3 cellular contexts compared by ENCODE assay signal in genomic region chr4:8392591-8393190, GRCh38.
TF ChIP-seq lines count a peak whose summit lies in the region.

No MANE protein-coding gene starts in this region.

TF ChIP-seq in SK-N-SH, 30 proteins besides CTCF, POLR2A, EP300 and RAD21:
- TF ChIP-seq GABPA (IDR thresholded peaks at IDR 0.05; ENCODE audit: low read depth) (no peak), MXI1 (IDR thresholded peaks at IDR 0.05; ENCODE audit: low read depth, low read length) (no peak), NRF1 (IDR thresholded peaks at IDR 0.05; ENCODE audit: low read depth, low read length) (no peak), FOXJ3 (CRISPR knock-in tag; IDR thresholded peaks at IDR 0.05) (no peak), TEAD4 (IDR thresholded peaks at IDR 0.05; ENCODE audit: borderline replicate concordance, insufficient read depth) (no peak), MEF2A (IDR thresholded peaks at IDR 0.05; ENCODE audit: borderline replicate concordance, low read depth) (no peak), SIN3A (IDR thresholded peaks at IDR 0.05; ENCODE audit: borderline replicate concordance, low read depth, low read length) (no peak)

TF ChIP-seq in SK-N-SH treated with all-trans-retinoic acid at 6 μM for 48 hours, 23 proteins besides CTCF, POLR2A, EP300 and RAD21:
- TF ChIP-seq RARB (CRISPR knock-in tag; IDR thresholded peaks at IDR 0.05) (no peak), ESRRG (CRISPR knock-in tag; IDR thresholded peaks at IDR 0.05) (no peak), GLIS3 (CRISPR knock-in tag; IDR thresholded peaks at IDR 0.05) (no peak), ISL1 (CRISPR knock-in tag; IDR thresholded peaks at IDR 0.05) (no peak), ZFP30 (CRISPR knock-in tag; IDR thresholded peaks at IDR 0.05) (no peak), TCF4 (CRISPR knock-in tag; IDR thresholded peaks at IDR 0.05; ENCODE audit: borderline replicate concordance) (no peak), ARNTL (CRISPR knock-in tag; IDR thresholded peaks at IDR 0.05; ENCODE audit: borderline replicate concordance, low read depth) (no peak), BACH2 (CRISPR knock-in tag; IDR thresholded peaks at IDR 0.05; ENCODE audit: borderline replicate concordance) (no peak), ZFP3 (CRISPR knock-in tag; IDR thresholded peaks at IDR 0.05) (no peak), SNAI2 (CRISPR knock-in tag; IDR thresholded peaks at IDR 0.05) (no peak), CSDC2 (CRISPR knock-in tag; IDR thresholded peaks at IDR 0.05) (no peak)
- TF ChIP-seq, protein P1, sequence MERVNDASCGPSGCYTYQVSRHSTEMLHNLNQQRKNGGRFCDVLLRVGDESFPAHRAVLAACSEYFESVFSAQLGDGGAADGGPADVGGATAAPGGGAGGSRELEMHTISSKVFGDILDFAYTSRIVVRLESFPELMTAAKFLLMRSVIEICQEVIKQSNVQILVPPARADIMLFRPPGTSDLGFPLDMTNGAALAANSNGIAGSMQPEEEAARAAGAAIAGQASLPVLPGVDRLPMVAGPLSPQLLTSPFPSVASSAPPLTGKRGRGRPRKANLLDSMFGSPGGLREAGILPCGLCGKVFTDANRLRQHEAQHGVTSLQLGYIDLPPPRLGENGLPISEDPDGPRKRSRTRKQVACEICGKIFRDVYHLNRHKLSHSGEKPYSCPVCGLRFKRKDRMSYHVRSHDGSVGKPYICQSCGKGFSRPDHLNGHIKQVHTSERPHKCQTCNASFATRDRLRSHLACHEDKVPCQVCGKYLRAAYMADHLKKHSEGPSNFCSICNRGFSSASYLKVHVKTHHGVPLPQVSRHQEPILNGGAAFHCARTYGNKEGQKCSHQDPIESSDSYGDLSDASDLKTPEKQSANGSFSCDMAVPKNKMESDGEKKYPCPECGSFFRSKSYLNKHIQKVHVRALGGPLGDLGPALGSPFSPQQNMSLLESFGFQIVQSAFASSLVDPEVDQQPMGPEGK (CRISPR knock-in tag; IDR thresholded peaks at IDR 0.05; ENCODE audit: borderline replicate concordance) = no peak
- TF ChIP-seq, protein P2, sequence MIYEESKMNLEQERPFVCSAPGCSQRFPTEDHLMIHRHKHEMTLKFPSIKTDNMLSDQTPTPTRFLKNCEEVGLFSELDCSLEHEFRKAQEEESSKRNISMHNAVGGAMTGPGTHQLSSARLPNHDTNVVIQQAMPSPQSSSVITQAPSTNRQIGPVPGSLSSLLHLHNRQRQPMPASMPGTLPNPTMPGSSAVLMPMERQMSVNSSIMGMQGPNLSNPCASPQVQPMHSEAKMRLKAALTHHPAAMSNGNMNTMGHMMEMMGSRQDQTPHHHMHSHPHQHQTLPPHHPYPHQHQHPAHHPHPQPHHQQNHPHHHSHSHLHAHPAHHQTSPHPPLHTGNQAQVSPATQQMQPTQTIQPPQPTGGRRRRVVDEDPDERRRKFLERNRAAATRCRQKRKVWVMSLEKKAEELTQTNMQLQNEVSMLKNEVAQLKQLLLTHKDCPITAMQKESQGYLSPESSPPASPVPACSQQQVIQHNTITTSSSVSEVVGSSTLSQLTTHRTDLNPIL (CRISPR knock-in tag; IDR thresholded peaks at IDR 0.05; ENCODE audit: low read depth) = no peak
- TF ChIP-seq, protein P3, sequence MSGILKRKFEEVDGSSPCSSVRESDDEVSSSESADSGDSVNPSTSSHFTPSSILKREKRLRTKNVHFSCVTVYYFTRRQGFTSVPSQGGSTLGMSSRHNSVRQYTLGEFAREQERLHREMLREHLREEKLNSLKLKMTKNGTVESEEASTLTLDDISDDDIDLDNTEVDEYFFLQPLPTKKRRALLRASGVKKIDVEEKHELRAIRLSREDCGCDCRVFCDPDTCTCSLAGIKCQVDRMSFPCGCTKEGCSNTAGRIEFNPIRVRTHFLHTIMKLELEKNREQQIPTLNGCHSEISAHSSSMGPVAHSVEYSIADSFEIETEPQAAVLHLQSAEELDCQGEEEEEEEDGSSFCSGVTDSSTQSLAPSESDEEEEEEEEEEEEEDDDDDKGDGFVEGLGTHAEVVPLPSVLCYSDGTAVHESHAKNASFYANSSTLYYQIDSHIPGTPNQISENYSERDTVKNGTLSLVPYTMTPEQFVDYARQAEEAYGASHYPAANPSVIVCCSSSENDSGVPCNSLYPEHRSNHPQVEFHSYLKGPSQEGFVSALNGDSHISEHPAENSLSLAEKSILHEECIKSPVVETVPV (CRISPR knock-in tag; IDR thresholded peaks at IDR 0.05) = no peak
- TF ChIP-seq, protein P4, sequence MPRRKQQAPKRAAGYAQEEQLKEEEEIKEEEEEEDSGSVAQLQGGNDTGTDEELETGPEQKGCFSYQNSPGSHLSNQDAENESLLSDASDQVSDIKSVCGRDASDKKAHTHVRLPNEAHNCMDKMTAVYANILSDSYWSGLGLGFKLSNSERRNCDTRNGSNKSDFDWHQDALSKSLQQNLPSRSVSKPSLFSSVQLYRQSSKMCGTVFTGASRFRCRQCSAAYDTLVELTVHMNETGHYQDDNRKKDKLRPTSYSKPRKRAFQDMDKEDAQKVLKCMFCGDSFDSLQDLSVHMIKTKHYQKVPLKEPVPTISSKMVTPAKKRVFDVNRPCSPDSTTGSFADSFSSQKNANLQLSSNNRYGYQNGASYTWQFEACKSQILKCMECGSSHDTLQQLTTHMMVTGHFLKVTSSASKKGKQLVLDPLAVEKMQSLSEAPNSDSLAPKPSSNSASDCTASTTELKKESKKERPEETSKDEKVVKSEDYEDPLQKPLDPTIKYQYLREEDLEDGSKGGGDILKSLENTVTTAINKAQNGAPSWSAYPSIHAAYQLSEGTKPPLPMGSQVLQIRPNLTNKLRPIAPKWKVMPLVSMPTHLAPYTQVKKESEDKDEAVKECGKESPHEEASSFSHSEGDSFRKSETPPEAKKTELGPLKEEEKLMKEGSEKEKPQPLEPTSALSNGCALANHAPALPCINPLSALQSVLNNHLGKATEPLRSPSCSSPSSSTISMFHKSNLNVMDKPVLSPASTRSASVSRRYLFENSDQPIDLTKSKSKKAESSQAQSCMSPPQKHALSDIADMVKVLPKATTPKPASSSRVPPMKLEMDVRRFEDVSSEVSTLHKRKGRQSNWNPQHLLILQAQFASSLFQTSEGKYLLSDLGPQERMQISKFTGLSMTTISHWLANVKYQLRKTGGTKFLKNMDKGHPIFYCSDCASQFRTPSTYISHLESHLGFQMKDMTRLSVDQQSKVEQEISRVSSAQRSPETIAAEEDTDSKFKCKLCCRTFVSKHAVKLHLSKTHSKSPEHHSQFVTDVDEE (CRISPR knock-in tag; IDR thresholded peaks at IDR 0.05) = no peak
- TF ChIP-seq, protein P5, sequence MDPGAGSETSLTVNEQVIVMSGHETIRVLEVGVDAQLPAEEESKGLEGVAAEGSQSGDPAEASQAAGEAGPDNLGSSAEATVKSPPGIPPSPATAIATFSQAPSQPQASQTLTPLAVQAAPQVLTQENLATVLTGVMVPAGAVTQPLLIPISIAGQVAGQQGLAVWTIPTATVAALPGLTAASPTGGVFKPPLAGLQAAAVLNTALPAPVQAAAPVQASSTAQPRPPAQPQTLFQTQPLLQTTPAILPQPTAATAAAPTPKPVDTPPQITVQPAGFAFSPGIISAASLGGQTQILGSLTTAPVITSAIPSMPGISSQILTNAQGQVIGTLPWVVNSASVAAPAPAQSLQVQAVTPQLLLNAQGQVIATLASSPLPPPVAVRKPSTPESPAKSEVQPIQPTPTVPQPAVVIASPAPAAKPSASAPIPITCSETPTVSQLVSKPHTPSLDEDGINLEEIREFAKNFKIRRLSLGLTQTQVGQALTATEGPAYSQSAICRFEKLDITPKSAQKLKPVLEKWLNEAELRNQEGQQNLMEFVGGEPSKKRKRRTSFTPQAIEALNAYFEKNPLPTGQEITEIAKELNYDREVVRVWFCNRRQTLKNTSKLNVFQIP (CRISPR knock-in tag; IDR thresholded peaks at IDR 0.05; ENCODE audit: borderline replicate concordance, low read depth) = no peak
TF ChIP-seq in SK-N-SH treated with all-trans-retinoic acid at 6 μM for 48 hours: peak in this region for 0.

TF ChIP-seq in K562, 482 proteins besides CTCF, POLR2A, EP300 and RAD21:
- peak; percentile 23 for TF ChIP-seq GTF3C2 (IDR thresholded peaks at IDR 0.05; ENCODE audit: borderline replicate concordance, extremely low read depth, insufficient read length)
- no peak for TF ChIP-seq TCFL5 (CRISPR knock-in tag; conservative IDR thresholded peaks at IDR 0.05)
- TF ChIP-seq POLR3A (IDR thresholded peaks at IDR 0.05; ENCODE audit: borderline replicate concordance, extremely low read depth, insufficient read depth, insufficient read length) = peak; percentile 64
- peak; percentile 94 for TF ChIP-seq TBP (optimal IDR thresholded peaks at IDR 0.05; ENCODE audit: low read depth, low read length)
- TF ChIP-seq ZNF143 (CRISPR knock-in tag; IDR thresholded peaks at IDR 0.05) = no peak
- TF ChIP-seq CEBPB (tag; IDR thresholded peaks at IDR 0.05) = no peak
- TF ChIP-seq ZNF263 (CRISPR knock-in tag; IDR thresholded peaks at IDR 0.05; ENCODE audit: borderline replicate concordance) = no peak
- TF ChIP-seq ADNP (tag; IDR thresholded peaks at IDR 0.05) = no peak
- no peak for TF ChIP-seq SPI1 (IDR thresholded peaks at IDR 0.05; ENCODE audit: borderline replicate concordance, low read depth, low read length)
- TF ChIP-seq BCL6 (CRISPR knock-in tag; IDR thresholded peaks at IDR 0.05) = no peak
